22 cellular contexts compared by ENCODE assay signal in the genomic region with DNA sequence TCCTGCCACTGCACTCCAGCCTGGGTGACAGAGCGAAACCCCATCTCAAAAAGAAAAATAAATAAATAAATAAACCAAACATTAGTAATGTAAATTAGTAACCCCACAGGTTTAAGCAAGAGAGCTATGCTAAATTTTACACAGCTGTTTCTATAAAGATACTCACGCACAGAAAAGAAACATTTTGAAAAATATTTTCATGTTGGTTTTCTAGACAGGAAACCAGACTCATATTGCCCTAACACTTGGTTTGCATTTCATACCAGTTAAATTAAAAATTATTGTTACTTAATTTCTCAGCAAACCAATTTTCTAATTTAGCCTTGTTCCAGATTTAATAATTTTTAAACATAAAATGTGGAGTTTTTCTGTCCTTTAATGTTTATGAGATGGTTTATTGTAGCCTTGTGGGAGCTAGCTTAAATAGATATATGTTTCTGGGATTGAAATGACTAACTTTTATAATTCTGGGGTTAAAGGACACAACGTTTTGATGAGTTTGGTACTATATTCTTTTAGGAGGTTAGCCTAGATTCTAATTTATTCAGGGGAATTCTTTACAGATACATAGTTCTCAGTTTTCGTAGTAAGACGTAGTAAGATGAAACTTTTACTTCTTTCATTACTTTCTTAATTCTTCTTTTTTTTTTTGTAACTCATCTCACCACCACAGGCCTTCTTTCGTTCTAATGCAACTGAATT.
"Had no signal": no experiment of that assay in that cellular context is flagged by ENCODE, and none has a peak within 500 bp of the region (broad histone marks: within the 10 kb centered on the region; RNA-seq: fewer than 3 reads in every experiment).

No MANE protein-coding gene starts in this region.

- H3K79me2 ChIP-seq: parathyroid adenoma had no signal

- H3K4me1 ChIP-seq: parathyroid adenoma, right lobe of liver had no signal

- H3K4me3 Mint-ChIP-seq: activated CD8-positive, alpha-beta T cell treated with anti-CD3 and anti-CD28 coated beads, Interleukin-2, amount 10 ng/mL, durations not matched to agents 7 days and 5 days; activated naive CD8-positive, alpha-beta T cell treated with anti-CD3 and anti-CD28 coated beads for 36 hours; activated T-cell treated with anti-CD3 and anti-CD28 coated beads, Interleukin-2, amount 50 U/mL, for 24 hours; nephron progenitor cell had no signal

- H3K4me3 ChIP-seq: heart left ventricle, right lobe of liver, skin epidermis, stomach, suprapubic skin, tibial nerve had no signal

- H3K36me3 Mint-ChIP-seq: activated naive CD8-positive, alpha-beta T cell treated with anti-CD3 and anti-CD28 coated beads for 36 hours had no signal

- H3K27me3 Mint-ChIP-seq: activated naive CD8-positive, alpha-beta T cell treated with anti-CD3 and anti-CD28 coated beads for 36 hours; activated T-cell treated with anti-CD3 and anti-CD28 coated beads, Interleukin-2, amount 50 U/mL, for 24 hours had no signal

- ATAC-seq: activated CD8-positive, alpha-beta T cell treated with anti-CD3 and anti-CD28 coated beads, Interleukin-2, amount 10 ng/mL, durations not matched to agents 7 days and 5 days; heart left ventricle; left cardiac atrium; right lobe of liver had no signal

- H3K36me3 ChIP-seq: heart left ventricle, right lobe of liver, stomach, suprapubic skin, tibial nerve had no signal

- H3K27ac ChIP-seq: epithelial cell of prostate, heart left ventricle, parathyroid adenoma, right lobe of liver, stomach, suprapubic skin, tibial nerve, VCaP had no signal

- H3K9me3 Mint-ChIP-seq: activated naive CD8-positive, alpha-beta T cell treated with anti-CD3 and anti-CD28 coated beads for 36 hours; activated T-cell treated with anti-CD3 and anti-CD28 coated beads, Interleukin-2, amount 50 U/mL, for 24 hours; activated T-helper 2 cell treated with anti-CD3 and anti-CD28 coated beads, Interferon-gamma antibody, Interleukin-2, Interleukin-4, amounts not matched to agents 10 μg/mL and 5 μg/mL and 100 μg/mL, durations not matched to agents 14 hours and 24 hours and 36 hours; nephron progenitor cell had no signal

- H3K4me1 Mint-ChIP-seq: activated naive CD8-positive, alpha-beta T cell treated with anti-CD3 and anti-CD28 coated beads for 36 hours; nephron progenitor cell had no signal

- H3K9ac ChIP-seq: parathyroid adenoma had no signal

- H3K27me3 ChIP-seq: heart left ventricle, right lobe of liver, stomach, suprapubic skin, tibial nerve had no signal

- H2AFZ ChIP-seq: parathyroid adenoma had no signal

- DNase-seq: activated CD4-positive, alpha-beta T cell treated with anti-CD3 and anti-CD28 coated beads for 1 hour; activated CD4-positive, alpha-beta T cell treated with anti-CD3 and anti-CD28 coated beads, Interleukin-2, amount 50 U/mL, for 1 hour; activated CD8-positive, alpha-beta memory T cell treated with anti-CD3 and anti-CD28 coated beads, Interleukin-2, amount 50 U/mL, for 4 hours; activated CD8-positive, alpha-beta T cell treated with anti-CD3 and anti-CD28 coated beads, Interleukin-2, amount 10 ng/mL, durations not matched to agents 7 days and 5 days; activated naive CD4-positive, alpha-beta T cell; activated naive CD8-positive, alpha-beta T cell treated with anti-CD3 and anti-CD28 coated beads for 36 hours; activated T-cell treated with anti-CD3 and anti-CD28 coated beads, Interleukin-2, amount 50 U/mL, for 24 hours; cortex of kidney; heart left ventricle; islet precursor cell; left cardiac atrium; nephron progenitor cell; right lobe of liver; stimulated activated CD4-positive, alpha-beta T cell treated with anti-CD3 and anti-CD28 coated beads, Interleukin-1b, Interleukin-23, amount 100 ng/mL, for 48 hours; stomach had no signal

- H3K27ac Mint-ChIP-seq: activated CD8-positive, alpha-beta T cell treated with anti-CD3 and anti-CD28 coated beads, Interleukin-2, amount 10 ng/mL, durations not matched to agents 7 days and 5 days; activated naive CD8-positive, alpha-beta T cell treated with anti-CD3 and anti-CD28 coated beads for 36 hours; activated T-cell treated with anti-CD3 and anti-CD28 coated beads, Interleukin-2, amount 50 U/mL, for 24 hours; activated T-helper 2 cell treated with anti-CD3 and anti-CD28 coated beads, Interferon-gamma antibody, Interleukin-2, Interleukin-4, amounts not matched to agents 10 μg/mL and 5 μg/mL and 100 μg/mL, durations not matched to agents 14 hours and 24 hours and 36 hours; nephron progenitor cell had no signal

- H3K9me3 ChIP-seq: heart left ventricle, right lobe of liver, stomach, suprapubic skin, tibial nerve had no signal
